Comparison of ENCODE assay signal across 2 cellular contexts in genomic region chr16:31880322-31880979, GRCh38.
TF ChIP-seq lines count a peak whose summit lies in the region.

No MANE protein-coding gene starts in this region.

TF ChIP-seq in K562, 482 proteins besides CTCF, POLR2A, EP300 and RAD21 (continues in another document):
- peak; percentile 90 to 99 for TF ChIP-seq SRF (CRISPR knock-in tag; IDR thresholded peaks at IDR 0.05)
- no peak for TF ChIP-seq ETS1 (conservative IDR thresholded peaks at IDR 0.05; ENCODE audit: control insufficient read depth, low read depth, low read length)
- no peak for TF ChIP-seq ZBTB12 (CRISPR knock-in tag; IDR thresholded peaks at IDR 0.05)
- 0 out of 2 replicates have a peak, but pooled peaks have one; percentile 8 for TF ChIP-seq DDX20 (tag; IDR thresholded peaks at IDR 0.05; ENCODE audit: low read depth)
- no peak for TF ChIP-seq ZBTB17 (CRISPR knock-in tag; IDR thresholded peaks at IDR 0.05)
- TF ChIP-seq NFRKB (IDR thresholded peaks at IDR 0.05; ENCODE audit: low read depth): 0 out of 2 replicates have a peak, but pooled peaks have one; percentile 55
- TF ChIP-seq ZNF324 (CRISPR knock-in tag; IDR thresholded peaks at IDR 0.05): no peak
- peak in 1 of 2 experiments; percentile 52 for TF ChIP-seq AFF1 (IDR thresholded peaks at IDR 0.05; ENCODE audit: low read depth in 1 of 2, partially characterized antibody in 2 of 2)
- TF ChIP-seq SMARCA4 (IDR thresholded peaks at IDR 0.05): peak; percentile 81
- TF ChIP-seq ZNF551 (CRISPR knock-in tag; IDR thresholded peaks at IDR 0.05): no peak
- TF ChIP-seq BRD9 (IDR thresholded peaks at IDR 0.05; ENCODE audit: low read depth, partially characterized antibody): peak; percentile 27
- no peak for TF ChIP-seq XRCC4 (IDR thresholded peaks at IDR 0.05; ENCODE audit: extremely low read depth, insufficient read depth, insufficient read length)
- TF ChIP-seq CBFA2T3 (IDR thresholded peaks at IDR 0.05): peak; percentile 52
- TF ChIP-seq RFX5 (IDR thresholded peaks at IDR 0.05; ENCODE audit: low read depth, low read length): no peak
- TF ChIP-seq ESRRB (CRISPR knock-in tag; IDR thresholded peaks at IDR 0.05; ENCODE audit: borderline replicate concordance): no peak
- TF ChIP-seq KDM5B (IDR thresholded peaks at IDR 0.05; ENCODE audit: insufficient replicate concordance, low read depth, low read length): peak; percentile 33
- no peak for TF ChIP-seq ZNF41 (CRISPR knock-in tag; conservative IDR thresholded peaks at IDR 0.05)
- no peak for TF ChIP-seq RBM22 (IDR thresholded peaks at IDR 0.05; ENCODE audit: low read depth, low read length, poor library complexity, severe bottlenecking)
- TF ChIP-seq ZKSCAN1 (IDR thresholded peaks at IDR 0.05; ENCODE audit: low read depth, low read length): peak; percentile 83
- 0 out of 2 replicates have a peak, but pooled peaks have one; percentile 7 for TF ChIP-seq RB1 (IDR thresholded peaks at IDR 0.05; ENCODE audit: low read depth)
- peak; percentile 80; the same call in 1 of the 2 replicates for TF ChIP-seq ZNF395 (CRISPR knock-in tag; IDR thresholded peaks at IDR 0.05)
- TF ChIP-seq ETV1 (tag; conservative IDR thresholded peaks at IDR 0.05; ENCODE audit: low read depth): peak; percentile 89

TF ChIP-seq in HepG2, 621 proteins besides CTCF, POLR2A, EP300 and RAD21:
- TF ChIP-seq ZNF503 (CRISPR knock-in tag; IDR thresholded peaks at IDR 0.05): no peak
- peak; percentile 13; the same call in 1 of the 2 replicates for TF ChIP-seq TFAP4 (IDR thresholded peaks at IDR 0.05; ENCODE audit: borderline replicate concordance, low read depth)
- peak; percentile 51; the same call in 1 of the 2 replicates for TF ChIP-seq FOSL2 (CRISPR knock-in tag; IDR thresholded peaks at IDR 0.05)
- TF ChIP-seq SOX6 (IDR thresholded peaks at IDR 0.05): no peak
- peak; percentile 19; the same call in 1 of the 2 replicates for TF ChIP-seq SOX6 (CRISPR knock-in tag; IDR thresholded peaks at IDR 0.05)
- TF ChIP-seq MLXIP (CRISPR knock-in tag; IDR thresholded peaks at IDR 0.05; ENCODE audit: borderline replicate concordance): no peak
- no peak for TF ChIP-seq ZMAT5 (CRISPR knock-in tag; IDR thresholded peaks at IDR 0.05; ENCODE audit: borderline replicate concordance, low read depth)
- TF ChIP-seq GPN1 (CRISPR knock-in tag; IDR thresholded peaks at IDR 0.05; ENCODE audit: borderline replicate concordance): no peak
- TF ChIP-seq CREM (IDR thresholded peaks at IDR 0.05): no peak
- TF ChIP-seq CREM (CRISPR knock-in tag; IDR thresholded peaks at IDR 0.05): no peak
